ENCODE assay signal across 16 cellular contexts in the genomic region with DNA sequence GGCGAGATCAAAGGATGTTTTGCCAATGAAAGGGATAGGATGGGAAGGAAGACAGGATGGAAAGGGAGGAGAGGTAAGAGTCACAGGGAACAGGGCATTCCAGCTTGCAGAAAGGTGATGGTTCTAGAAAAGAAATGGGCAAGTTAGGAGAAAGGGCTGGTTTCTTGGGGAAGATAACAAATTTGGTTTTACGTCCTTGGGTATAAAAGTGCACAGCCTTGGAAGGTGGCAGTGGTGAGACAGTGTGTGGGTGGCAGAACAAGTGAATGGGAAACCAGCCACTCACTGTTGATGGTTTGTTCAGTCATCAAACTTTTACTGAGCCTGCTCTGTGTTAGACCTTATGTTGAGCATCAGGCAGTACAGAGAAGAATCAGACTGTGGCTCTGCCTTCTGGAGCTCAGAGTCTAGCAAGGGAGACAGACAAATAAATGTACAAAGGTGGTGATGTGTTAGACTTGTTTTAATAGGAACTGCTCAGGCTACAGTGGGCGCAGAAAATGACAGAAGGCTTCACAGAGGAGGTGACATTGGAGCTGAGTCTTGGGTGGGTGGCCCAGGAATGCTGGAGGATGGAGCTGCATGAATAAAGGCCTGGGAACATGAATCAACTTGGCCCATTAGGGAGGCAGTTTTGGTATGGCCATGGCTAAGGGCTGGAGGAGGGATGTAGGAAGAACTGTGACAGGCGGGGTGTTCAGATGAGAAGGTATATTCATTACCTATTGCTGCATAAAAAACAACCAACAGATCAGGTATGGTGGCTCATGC.
A peak's percentile ranks its signal among the peaks of the same experiment; 100 is the strongest.
DNase-seq lines count a peak whose midpoint lies in the region; ATAC-seq, FAIRE-seq and TF ChIP-seq lines count a peak whose summit lies in the region.
"Had no signal": no experiment of that assay in that cellular context is flagged by ENCODE, and none has a peak within 500 bp of the region (broad histone marks: within the 10 kb centered on the region; RNA-seq: fewer than 3 reads in every experiment).

No MANE protein-coding gene starts in this region.

- ATAC-seq in HG03280 (IDR thresholded peaks at IDR 0.05; ENCODE audit: unreplicated experiment), result no peak
- ATAC-seq: A549 had no signal

- no peaks in the 10 kb centered on the region for H3K27me3 ChIP-seq in bronchial epithelial cell (ENCODE audit: control insufficient read depth, insufficient read depth, low read length)

- no peak for TF ChIP-seq CTCF in HEK293 (tag by site-specific recombination; IDR thresholded peaks at IDR 0.05)
- no peak for TF ChIP-seq CTCF in bronchial epithelial cell (IDR thresholded peaks at IDR 0.05; ENCODE audit: insufficient read depth, low read length, severe bottlenecking)
- no peak for TF ChIP-seq CTCF in nephron (IDR thresholded peaks at IDR 0.05; ENCODE audit: unreplicated experiment in 3 of 3)

- H3K27ac ChIP-seq in HEK293 (ENCODE audit: extremely low read depth, low read depth, low read length) (no peak overlapping the region), caudate nucleus (ENCODE audit: low read depth, low read length) (no peak overlapping the region)
- H3K27ac ChIP-seq: A549 had no signal

- H3K36me3 ChIP-seq in HEK293 (ENCODE audit: control insufficient read depth in 2 of 2, insufficient read depth in 1 of 2, low read length in 2 of 2) (peaks cover 0 to 13% of the 10 kb centered on the region in 2 experiments; a peak in 1 of 3 replicates), bronchial epithelial cell (ENCODE audit: control insufficient read depth, insufficient read depth, low read length) (peaks cover 5% of the 10 kb centered on the region)
- H3K36me3 ChIP-seq: HAP-1 had no signal

- H3K9me3 ChIP-seq in HEK293 (ENCODE audit: control insufficient read depth, insufficient read depth, low read depth, low read length), result no peaks in the 10 kb centered on the region
- H3K9me3 ChIP-seq: A549, Caco-2, HAP-1 had no signal

- no peak overlapping the region for H3K4me3 Mint-ChIP-seq in nephron
- H3K4me3 Mint-ChIP-seq: CD8-positive, alpha-beta memory T cell; IgD-negative memory B cell had no signal

- no peaks in the 10 kb centered on the region for H3K4me1 ChIP-seq in HEK293 (ENCODE audit: control insufficient read depth, insufficient read depth, low read length)
- H3K4me1 ChIP-seq: HAP-1 had no signal

- H3K27me3 Mint-ChIP-seq in nephron (ENCODE audit: low read depth), result no peaks in the 10 kb centered on the region
- H3K27me3 Mint-ChIP-seq: CD8-positive, alpha-beta memory T cell; IgD-negative memory B cell had no signal

- no peak for DNase-seq in bronchial epithelial cell (ENCODE audit: low read depth)
- no peak for DNase-seq in T-helper 9 cell
- no peak for DNase-seq in caudate nucleus (lab: John Stamatoyannopoulos, UW)
- DNase-seq in NCI-H226, result no peak
- DNase-seq: Caco-2; CD8-positive, alpha-beta memory T cell; DND-41; GDM1; GOT3 had no signal

- POLR2A ChIA-PET in HEK293 (lab: Yijun Ruan, JAX), result no interaction called here

- H3K4me3 ChIP-seq in HEK293 (ENCODE audit: low read depth, low read length) (no peak overlapping the region), bronchial epithelial cell (ENCODE audit: low read depth, low read length) (no peak overlapping the region)
- H3K4me3 ChIP-seq: A549, HAP-1 had no signal

- H3K4me1 Mint-ChIP-seq in nephron, result peaks cover 48% of the 10 kb centered on the region
- H3K4me1 Mint-ChIP-seq: CD8-positive, alpha-beta memory T cell; IgD-negative memory B cell had no signal

- H3K36me3 Mint-ChIP-seq in nephron (ENCODE audit: low read depth), result no peaks in the 10 kb centered on the region
- H3K36me3 Mint-ChIP-seq: CD8-positive, alpha-beta memory T cell; IgD-negative memory B cell had no signal

- H3K27ac Mint-ChIP-seq in nephron, result peak overlapping the region in 2 of 3 experiments; percentile 68 to 93
- H3K27ac Mint-ChIP-seq: CD8-positive, alpha-beta memory T cell; IgD-negative memory B cell had no signal

- H3K9me3 Mint-ChIP-seq in nephron, result no peaks in the 10 kb centered on the region
- H3K9me3 Mint-ChIP-seq: CD8-positive, alpha-beta memory T cell; IgD-negative memory B cell had no signal

- peak; percentile 83 for FAIRE-seq in bronchial epithelial cell (lab: Jason Lieb, UNC)
- FAIRE-seq: A549, GM19239 had no signal

- CTCF ChIA-PET in HEK293 (lab: Yijun Ruan, JAX), result interaction anchor here (0.7 to 1.2 kb wide), 2 partner anchors 79 to 144 kb away, joined by 3 read pairs; no protein-coding TSS in a partner anchor

TF ChIP-seq in HEK293, 187 proteins besides CTCF, POLR2A, EP300 and RAD21:
- TF ChIP-seq PRDM1 (tag by site-specific recombination; IDR thresholded peaks at IDR 0.05) (peak; percentile 51; the same call in 1 of the 2 replicates), ZNF623 (tag by site-specific recombination; IDR thresholded peaks at IDR 0.05) (no peak), ZFHX2 (tag by site-specific recombination; conservative IDR thresholded peaks at IDR 0.05) (peak; percentile 90), EGR2 (tag by site-specific recombination; IDR thresholded peaks at IDR 0.05; ENCODE audit: low read depth) (peak; percentile 97)
TF ChIP-seq in HEK293: peak in this region for 3.
